ENCODE assay signal across 10 cellular contexts in the genomic region with DNA sequence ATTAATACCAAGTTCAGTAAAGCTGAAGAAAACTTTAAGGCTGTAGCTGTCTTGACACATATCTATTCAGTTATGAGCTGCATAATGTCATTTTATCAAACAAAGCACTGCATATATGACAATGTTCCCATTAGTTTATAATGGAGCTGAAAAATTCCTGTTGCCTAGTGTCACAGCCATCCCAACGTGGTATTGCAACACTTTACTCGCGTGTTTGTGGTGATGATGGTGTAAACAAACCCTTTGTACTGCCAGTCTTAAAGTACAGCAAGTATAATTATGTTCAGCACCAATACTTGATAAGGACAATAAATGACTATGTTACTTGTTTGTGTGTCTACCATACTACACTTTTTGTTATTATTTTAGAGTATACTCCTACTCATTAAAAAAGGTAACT.
"Had no signal": no experiment of that assay in that cellular context is flagged by ENCODE, and none has a peak within 500 bp of the region (broad histone marks: within the 10 kb centered on the region; RNA-seq: fewer than 3 reads in every experiment).

No MANE protein-coding gene starts in this region.

- H3K9me3 ChIP-seq: gastroesophageal sphincter had no signal

- DNase-seq: activated CD4-positive, alpha-beta T cell treated with anti-CD3 and anti-CD28 coated beads, Interleukin-2, amount 10 ng/mL, durations not matched to agents 7 days and 5 days; activated CD4-positive, CD25-positive, alpha-beta regulatory T cell; activated naive CD4-positive, alpha-beta T cell treated with anti-CD3 and anti-CD28 coated beads, Interleukin-2, amount 10 ng/mL, durations not matched to agents 7 days and 5 days; activated T-cell treated with anti-CD3 and anti-CD28 coated beads for 4 hours; occipital lobe; stimulated activated CD4-positive, alpha-beta T cell treated with anti-CD3 and anti-CD28 coated beads, Interleukin-12 subunit alpha, Interleukin-12 subunit beta, amount 100 ng/mL, for 4 hours; stimulated activated naive CD4-positive, alpha-beta T cell; T-helper 2 cell had no signal

- H3K4me3 ChIP-seq: gastroesophageal sphincter, lung had no signal

- H3K27ac ChIP-seq: gastroesophageal sphincter had no signal

- H3K36me3 ChIP-seq: gastroesophageal sphincter had no signal

- H3K27me3 ChIP-seq: gastroesophageal sphincter had no signal
